Comparison of ENCODE assay signal across 1 cellular context in the genomic region with DNA sequence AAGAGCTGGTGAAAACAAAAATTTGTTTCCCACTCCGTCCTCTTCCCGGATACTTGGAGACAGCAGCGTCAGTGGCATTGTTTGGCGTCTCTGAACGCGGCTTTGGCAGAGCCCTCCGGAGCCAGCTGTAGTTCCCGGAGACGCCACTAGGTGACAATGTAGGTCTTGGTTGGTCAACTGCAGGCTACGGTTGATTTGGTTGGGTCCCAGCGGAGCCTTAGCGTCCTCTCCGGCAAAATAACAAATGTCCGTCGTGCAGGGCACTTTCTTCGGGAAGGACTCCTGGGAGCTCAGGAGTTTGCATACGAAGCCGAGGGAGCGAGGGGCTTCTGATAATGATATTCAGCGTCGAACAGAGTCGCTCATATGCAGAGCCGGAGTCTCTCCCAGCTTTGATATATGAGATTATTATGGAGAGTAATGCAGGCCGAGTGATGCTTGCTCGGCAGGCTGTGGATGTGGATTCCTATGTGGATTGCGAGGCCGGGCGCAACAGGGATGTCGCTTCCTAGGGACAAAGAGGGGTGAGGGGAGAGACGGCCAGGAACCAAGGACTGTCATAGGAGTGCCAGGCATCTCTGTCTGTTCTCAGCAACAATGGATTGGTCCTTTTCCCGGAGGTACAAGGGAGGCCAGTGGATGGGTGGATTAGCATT.
A peak's percentile ranks its signal among the peaks of the same experiment; 100 is the strongest.
TF ChIP-seq lines count a peak whose summit lies in the region.

No MANE protein-coding gene starts in this region.

TF ChIP-seq in H1, 55 proteins besides CTCF, POLR2A, EP300 and RAD21:
- TF ChIP-seq SUZ12 (IDR thresholded peaks at IDR 0.05; ENCODE audit: low read length) (no peak), RFX5 (IDR thresholded peaks at IDR 0.05; ENCODE audit: borderline replicate concordance, low read depth, low read length) (peak; percentile 81; the same call in 1 of the 2 replicates), EZH2 (IDR thresholded peaks at IDR 0.05; ENCODE audit: low read depth, low read length, severe bottlenecking) (no peak), KDM5A (IDR thresholded peaks at IDR 0.05; ENCODE audit: low read length) (no peak), HDAC2 (IDR thresholded peaks at IDR 0.05; ENCODE audit: borderline replicate concordance in 1 of 2, low read depth in 2 of 2, low read length in 2 of 2) (no peak), SP2 (IDR thresholded peaks at IDR 0.05; ENCODE audit: low read length) (no peak), KDM4A (IDR thresholded peaks at IDR 0.05; ENCODE audit: low read depth, low read length, severe bottlenecking) (peak; percentile 73), BRCA1 (IDR thresholded peaks at IDR 0.05; ENCODE audit: low read depth, low read length) (no peak), JUN (IDR thresholded peaks at IDR 0.05; ENCODE audit: low read depth, low read length) (no peak), RNF2 (IDR thresholded peaks at IDR 0.05; ENCODE audit: borderline replicate concordance, low read depth, low read length, missing control alignments, poor library complexity, severe bottlenecking) (no peak), HDAC6 (IDR thresholded peaks at IDR 0.05; ENCODE audit: low read depth, low read length) (no peak), SRF (IDR thresholded peaks at IDR 0.05; ENCODE audit: low read depth, low read length) (no peak), RBBP5 (IDR thresholded peaks at IDR 0.05; ENCODE audit: borderline replicate concordance, low read depth, low read length) (peak; percentile 73; the same call in 1 of the 2 replicates), CTBP2 (IDR thresholded peaks at IDR 0.05; ENCODE audit: borderline replicate concordance, insufficient read depth, insufficient read length, low read length) (no peak), POU5F1 (IDR thresholded peaks at IDR 0.05; ENCODE audit: low read depth, low read length) (no peak), CBX8 (IDR thresholded peaks at IDR 0.05; ENCODE audit: borderline replicate concordance, low read depth, low read length) (no peak), YY1 (IDR thresholded peaks at IDR 0.05; ENCODE audit: low read depth, low read length) (peak; percentile 59), SAP30 (IDR thresholded peaks at IDR 0.05; ENCODE audit: insufficient read depth, insufficient replicate concordance, low read length) (no peak), KDM1A (IDR thresholded peaks at IDR 0.05; ENCODE audit: borderline replicate concordance, low read length) (no peak)
- TF ChIP-seq, protein P1, sequence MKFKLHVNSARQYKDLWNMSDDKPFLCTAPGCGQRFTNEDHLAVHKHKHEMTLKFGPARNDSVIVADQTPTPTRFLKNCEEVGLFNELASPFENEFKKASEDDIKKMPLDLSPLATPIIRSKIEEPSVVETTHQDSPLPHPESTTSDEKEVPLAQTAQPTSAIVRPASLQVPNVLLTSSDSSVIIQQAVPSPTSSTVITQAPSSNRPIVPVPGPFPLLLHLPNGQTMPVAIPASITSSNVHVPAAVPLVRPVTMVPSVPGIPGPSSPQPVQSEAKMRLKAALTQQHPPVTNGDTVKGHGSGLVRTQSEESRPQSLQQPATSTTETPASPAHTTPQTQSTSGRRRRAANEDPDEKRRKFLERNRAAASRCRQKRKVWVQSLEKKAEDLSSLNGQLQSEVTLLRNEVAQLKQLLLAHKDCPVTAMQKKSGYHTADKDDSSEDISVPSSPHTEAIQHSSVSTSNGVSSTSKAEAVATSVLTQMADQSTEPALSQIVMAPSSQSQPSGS (IDR thresholded peaks at IDR 0.05; ENCODE audit: low read length), result no peak
- TF ChIP-seq, protein P2, sequence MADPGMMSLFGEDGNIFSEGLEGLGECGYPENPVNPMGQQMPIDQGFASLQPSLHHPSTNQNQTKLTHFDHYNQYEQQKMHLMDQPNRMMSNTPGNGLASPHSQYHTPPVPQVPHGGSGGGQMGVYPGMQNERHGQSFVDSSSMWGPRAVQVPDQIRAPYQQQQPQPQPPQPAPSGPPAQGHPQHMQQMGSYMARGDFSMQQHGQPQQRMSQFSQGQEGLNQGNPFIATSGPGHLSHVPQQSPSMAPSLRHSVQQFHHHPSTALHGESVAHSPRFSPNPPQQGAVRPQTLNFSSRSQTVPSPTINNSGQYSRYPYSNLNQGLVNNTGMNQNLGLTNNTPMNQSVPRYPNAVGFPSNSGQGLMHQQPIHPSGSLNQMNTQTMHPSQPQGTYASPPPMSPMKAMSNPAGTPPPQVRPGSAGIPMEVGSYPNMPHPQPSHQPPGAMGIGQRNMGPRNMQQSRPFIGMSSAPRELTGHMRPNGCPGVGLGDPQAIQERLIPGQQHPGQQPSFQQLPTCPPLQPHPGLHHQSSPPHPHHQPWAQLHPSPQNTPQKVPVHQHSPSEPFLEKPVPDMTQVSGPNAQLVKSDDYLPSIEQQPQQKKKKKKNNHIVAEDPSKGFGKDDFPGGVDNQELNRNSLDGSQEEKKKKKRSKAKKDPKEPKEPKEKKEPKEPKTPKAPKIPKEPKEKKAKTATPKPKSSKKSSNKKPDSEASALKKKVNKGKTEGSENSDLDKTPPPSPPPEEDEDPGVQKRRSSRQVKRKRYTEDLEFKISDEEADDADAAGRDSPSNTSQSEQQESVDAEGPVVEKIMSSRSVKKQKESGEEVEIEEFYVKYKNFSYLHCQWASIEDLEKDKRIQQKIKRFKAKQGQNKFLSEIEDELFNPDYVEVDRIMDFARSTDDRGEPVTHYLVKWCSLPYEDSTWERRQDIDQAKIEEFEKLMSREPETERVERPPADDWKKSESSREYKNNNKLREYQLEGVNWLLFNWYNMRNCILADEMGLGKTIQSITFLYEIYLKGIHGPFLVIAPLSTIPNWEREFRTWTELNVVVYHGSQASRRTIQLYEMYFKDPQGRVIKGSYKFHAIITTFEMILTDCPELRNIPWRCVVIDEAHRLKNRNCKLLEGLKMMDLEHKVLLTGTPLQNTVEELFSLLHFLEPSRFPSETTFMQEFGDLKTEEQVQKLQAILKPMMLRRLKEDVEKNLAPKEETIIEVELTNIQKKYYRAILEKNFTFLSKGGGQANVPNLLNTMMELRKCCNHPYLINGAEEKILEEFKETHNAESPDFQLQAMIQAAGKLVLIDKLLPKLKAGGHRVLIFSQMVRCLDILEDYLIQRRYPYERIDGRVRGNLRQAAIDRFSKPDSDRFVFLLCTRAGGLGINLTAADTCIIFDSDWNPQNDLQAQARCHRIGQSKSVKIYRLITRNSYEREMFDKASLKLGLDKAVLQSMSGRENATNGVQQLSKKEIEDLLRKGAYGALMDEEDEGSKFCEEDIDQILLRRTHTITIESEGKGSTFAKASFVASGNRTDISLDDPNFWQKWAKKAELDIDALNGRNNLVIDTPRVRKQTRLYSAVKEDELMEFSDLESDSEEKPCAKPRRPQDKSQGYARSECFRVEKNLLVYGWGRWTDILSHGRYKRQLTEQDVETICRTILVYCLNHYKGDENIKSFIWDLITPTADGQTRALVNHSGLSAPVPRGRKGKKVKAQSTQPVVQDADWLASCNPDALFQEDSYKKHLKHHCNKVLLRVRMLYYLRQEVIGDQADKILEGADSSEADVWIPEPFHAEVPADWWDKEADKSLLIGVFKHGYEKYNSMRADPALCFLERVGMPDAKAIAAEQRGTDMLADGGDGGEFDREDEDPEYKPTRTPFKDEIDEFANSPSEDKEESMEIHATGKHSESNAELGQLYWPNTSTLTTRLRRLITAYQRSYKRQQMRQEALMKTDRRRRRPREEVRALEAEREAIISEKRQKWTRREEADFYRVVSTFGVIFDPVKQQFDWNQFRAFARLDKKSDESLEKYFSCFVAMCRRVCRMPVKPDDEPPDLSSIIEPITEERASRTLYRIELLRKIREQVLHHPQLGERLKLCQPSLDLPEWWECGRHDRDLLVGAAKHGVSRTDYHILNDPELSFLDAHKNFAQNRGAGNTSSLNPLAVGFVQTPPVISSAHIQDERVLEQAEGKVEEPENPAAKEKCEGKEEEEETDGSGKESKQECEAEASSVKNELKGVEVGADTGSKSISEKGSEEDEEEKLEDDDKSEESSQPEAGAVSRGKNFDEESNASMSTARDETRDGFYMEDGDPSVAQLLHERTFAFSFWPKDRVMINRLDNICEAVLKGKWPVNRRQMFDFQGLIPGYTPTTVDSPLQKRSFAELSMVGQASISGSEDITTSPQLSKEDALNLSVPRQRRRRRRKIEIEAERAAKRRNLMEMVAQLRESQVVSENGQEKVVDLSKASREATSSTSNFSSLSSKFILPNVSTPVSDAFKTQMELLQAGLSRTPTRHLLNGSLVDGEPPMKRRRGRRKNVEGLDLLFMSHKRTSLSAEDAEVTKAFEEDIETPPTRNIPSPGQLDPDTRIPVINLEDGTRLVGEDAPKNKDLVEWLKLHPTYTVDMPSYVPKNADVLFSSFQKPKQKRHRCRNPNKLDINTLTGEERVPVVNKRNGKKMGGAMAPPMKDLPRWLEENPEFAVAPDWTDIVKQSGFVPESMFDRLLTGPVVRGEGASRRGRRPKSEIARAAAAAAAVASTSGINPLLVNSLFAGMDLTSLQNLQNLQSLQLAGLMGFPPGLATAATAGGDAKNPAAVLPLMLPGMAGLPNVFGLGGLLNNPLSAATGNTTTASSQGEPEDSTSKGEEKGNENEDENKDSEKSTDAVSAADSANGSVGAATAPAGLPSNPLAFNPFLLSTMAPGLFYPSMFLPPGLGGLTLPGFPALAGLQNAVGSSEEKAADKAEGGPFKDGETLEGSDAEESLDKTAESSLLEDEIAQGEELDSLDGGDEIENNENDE (IDR thresholded peaks at IDR 0.05; ENCODE audit: insufficient replicate concordance, low read length), result no peak
